In genomic region chr17:3469529-3469928, GRCh38 we compare ENCODE assay signal across 38 cellular contexts. TPM values are rescaled to one million over a fixed set of nuclear protein-coding genes. Genes with fewer than 3 reads are reported as not detected.
"Had no signal": no experiment of that assay in that cellular context is flagged by ENCODE, and none has a peak within 500 bp of the region (broad histone marks: within the 10 kb centered on the region; RNA-seq: fewer than 3 reads in every experiment).

No MANE protein-coding gene starts in this region.

- H3K9me3 ChIP-seq: MG63 had no signal

- H3K9ac ChIP-seq: KMS-11 had no signal

- DNase-seq: Karpas-422, Kasumi-1, MG63, MM.1S, MV-4-11, NCI-H1048, NCI-H1092, NCI-H1092 treated with DMSO at 0.1 percent for 48 hours, NCI-H1105, NCI-H1105 treated with DMSO at 0.1 percent for 48 hours, NCI-H1417 treated with DMSO at 0.1 percent for 48 hours, NCI-H1436, NCI-H146, NCI-H1694, NCI-H1694 treated with DMSO at 0.1 percent for 48 hours, NCI-H187, NCI-H187 treated with DMSO at 0.1 percent for 48 hours, NCI-H1930, NCI-H2029, NCI-H2029 treated with DMSO at 0.1 percent for 48 hours, NCI-H2081, NCI-H2081 treated with DMSO at 0.1 percent for 48 hours, NCI-H2107, NCI-H2171, NCI-H2171 treated with DMSO at 0.1 percent for 48 hours, NCI-H2227 treated with DMSO at 0.1 percent for 48 hours, NCI-H226, NCI-H345, NCI-H446, NCI-H446 treated with DMSO at 0.1 percent for 48 hours, NCI-H510A, NCI-H510A treated with DMSO at 0.1 percent for 48 hours, NCI-H524 had no signal

- H3K4me2 ChIP-seq: KMS-11 had no signal

- H3K4me3 ChIP-seq: MG63 had no signal

- H3K36me3 ChIP-seq: MG63 had no signal

- H3K27ac ChIP-seq: KMS-11 had no signal

- H3K27me3 ChIP-seq: MG63 had no signal

RNA-seq across cellular contexts. Expression of gene SPATA22, which starts 2.1 kb away (rescaled TPM):
- total RNA-seq: LHCN-M2, M059J, MCF 10A, NCI-H460 had no signal

RNA-seq across cellular contexts. Expression of gene ASPA, which starts 6.3 kb away (rescaled TPM):
- total RNA-seq: M059J, NCI-H460 had no signal

RNA-seq across cellular contexts. Expression of gene OR1E2, which starts 35.9 kb away (rescaled TPM):
- total RNA-seq: LHCN-M2, M059J, MCF 10A, NCI-H460 had no signal

RNA-seq across cellular contexts. Expression of gene OR3A3, which starts 58.4 kb away (rescaled TPM):
- total RNA-seq: LHCN-M2, M059J, MCF 10A, NCI-H460 had no signal
